ENCODE assay signal across 1 cellular context in the genomic region with DNA sequence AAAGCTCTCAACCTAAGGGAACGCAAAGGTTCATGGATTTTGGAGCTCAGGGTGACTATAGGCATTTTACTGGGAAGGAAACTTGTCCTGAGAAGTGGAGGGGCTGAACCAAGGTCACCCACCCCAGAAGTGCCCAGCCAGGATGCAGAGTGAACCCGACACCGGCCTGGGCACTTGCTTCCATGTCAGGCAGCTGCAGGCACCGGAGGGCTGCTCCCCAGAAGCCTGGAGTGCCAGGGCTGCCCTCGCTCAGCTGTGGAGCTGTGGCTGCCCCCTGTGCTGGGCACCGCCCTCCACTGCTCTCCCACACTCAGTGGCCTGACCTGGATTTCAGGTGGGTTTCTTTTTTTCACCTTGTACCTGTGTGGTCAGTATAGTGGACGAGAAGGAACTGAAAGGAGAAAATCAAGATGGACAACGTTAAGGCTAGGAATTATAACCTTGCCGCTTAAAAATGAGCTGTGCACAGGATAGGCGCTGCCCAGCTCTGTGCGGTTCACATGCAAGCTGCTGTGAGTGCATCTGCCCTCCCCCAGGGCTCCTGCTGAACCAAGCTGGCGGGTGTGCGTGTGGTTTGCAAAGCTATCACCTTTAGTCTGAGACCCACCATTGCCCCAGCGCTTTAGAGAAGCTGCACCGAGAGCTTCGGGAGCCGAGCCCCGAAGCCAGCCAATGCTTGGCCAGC.
TF ChIP-seq lines count a peak whose summit lies in the region.

No MANE protein-coding gene starts in this region.

TF ChIP-seq in HCT116, 20 proteins besides CTCF, POLR2A, EP300 and RAD21 (continued from another document):
- no peak for TF ChIP-seq EZH2 (IDR thresholded peaks at IDR 0.05)
- TF ChIP-seq ZFX (IDR thresholded peaks at IDR 0.05): no peak
- TF ChIP-seq, protein P1, sequence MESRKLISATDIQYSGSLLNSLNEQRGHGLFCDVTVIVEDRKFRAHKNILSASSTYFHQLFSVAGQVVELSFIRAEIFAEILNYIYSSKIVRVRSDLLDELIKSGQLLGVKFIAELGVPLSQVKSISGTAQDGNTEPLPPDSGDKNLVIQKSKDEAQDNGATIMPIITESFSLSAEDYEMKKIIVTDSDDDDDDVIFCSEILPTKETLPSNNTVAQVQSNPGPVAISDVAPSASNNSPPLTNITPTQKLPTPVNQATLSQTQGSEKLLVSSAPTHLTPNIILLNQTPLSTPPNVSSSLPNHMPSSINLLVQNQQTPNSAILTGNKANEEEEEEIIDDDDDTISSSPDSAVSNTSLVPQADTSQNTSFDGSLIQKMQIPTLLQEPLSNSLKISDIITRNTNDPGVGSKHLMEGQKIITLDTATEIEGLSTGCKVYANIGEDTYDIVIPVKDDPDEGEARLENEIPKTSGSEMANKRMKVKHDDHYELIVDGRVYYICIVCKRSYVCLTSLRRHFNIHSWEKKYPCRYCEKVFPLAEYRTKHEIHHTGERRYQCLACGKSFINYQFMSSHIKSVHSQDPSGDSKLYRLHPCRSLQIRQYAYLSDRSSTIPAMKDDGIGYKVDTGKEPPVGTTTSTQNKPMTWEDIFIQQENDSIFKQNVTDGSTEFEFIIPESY (IDR thresholded peaks at IDR 0.05; ENCODE audit: extremely low read depth, insufficient replicate concordance, low read length): no peak
- no peak for TF ChIP-seq EZH2phosphoT487 (IDR thresholded peaks at IDR 0.05; ENCODE audit: borderline replicate concordance)
- TF ChIP-seq, protein P2, sequence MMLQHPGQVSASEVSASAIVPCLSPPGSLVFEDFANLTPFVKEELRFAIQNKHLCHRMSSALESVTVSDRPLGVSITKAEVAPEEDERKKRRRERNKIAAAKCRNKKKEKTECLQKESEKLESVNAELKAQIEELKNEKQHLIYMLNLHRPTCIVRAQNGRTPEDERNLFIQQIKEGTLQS (IDR thresholded peaks at IDR 0.05): no peak
- TF ChIP-seq ZNF274 (IDR thresholded peaks at IDR 0.05; ENCODE audit: low read depth, low read length): no peak
- no peak for TF ChIP-seq TCF7L2 (IDR thresholded peaks at IDR 0.05; ENCODE audit: borderline replicate concordance, extremely low read depth, insufficient read depth, insufficient read length)
- TF ChIP-seq ELF1 (IDR thresholded peaks at IDR 0.05; ENCODE audit: borderline replicate concordance, low read depth): no peak
- no peak for TF ChIP-seq POLR2AphosphoS5 (IDR thresholded peaks at IDR 0.05; ENCODE audit: low read depth, low read length)
- TF ChIP-seq JUND (IDR thresholded peaks at IDR 0.05): no peak
- TF ChIP-seq SRF (IDR thresholded peaks at IDR 0.05; ENCODE audit: low read depth): no peak
- no peak for TF ChIP-seq FOSL1 (IDR thresholded peaks at IDR 0.05; ENCODE audit: low read depth)
- no peak for TF ChIP-seq YY1 (IDR thresholded peaks at IDR 0.05; ENCODE audit: extremely low read depth, insufficient replicate concordance, low read depth, low read length)
TF ChIP-seq in HCT116: peak in this region for 0.
